Comparison of ENCODE assay signal across 11 cellular contexts in the genomic region with DNA sequence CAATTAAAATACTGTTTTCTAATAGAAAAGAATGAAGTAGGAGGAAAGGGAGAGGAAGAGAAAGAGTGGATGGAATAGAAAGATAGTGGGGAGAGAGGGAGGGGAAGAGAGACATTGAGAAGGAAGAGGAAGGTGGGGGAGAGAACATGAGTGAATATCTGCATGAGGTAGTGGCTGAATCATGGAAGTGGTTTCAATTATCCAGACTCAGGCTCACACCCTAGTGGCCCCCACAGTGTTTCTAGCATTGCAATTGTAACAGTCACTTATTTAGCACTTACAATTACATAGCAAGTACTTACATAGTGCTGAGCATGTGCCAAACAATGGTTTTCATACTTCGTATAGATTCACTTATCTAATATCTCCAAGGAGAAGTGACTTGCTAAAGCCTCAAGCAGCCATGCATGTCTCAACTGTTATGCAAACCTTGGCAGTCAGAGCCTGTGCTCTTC.
DNase-seq lines count a peak whose midpoint lies in the region; ATAC-seq and TF ChIP-seq lines count a peak whose summit lies in the region.
"Had no signal": no experiment of that assay in that cellular context is flagged by ENCODE, and none has a peak within 500 bp of the region (broad histone marks: within the 10 kb centered on the region; RNA-seq: fewer than 3 reads in every experiment).

No MANE protein-coding gene starts in this region.

- in situ Hi-C loops in KBM-7 (cut with MboI; ENCODE audit: low pct_unique_long_range_greater_than_20kb, low sequenced_read_pairs) (no loop called here), astrocyte of the spinal cord (cut with HindIII; ENCODE audit: low sequenced_read_pairs) (no loop called here)

- peaks cover 5% of the 10 kb centered on the region for H3K4me1 Mint-ChIP-seq in CD8-positive, alpha-beta T cell (ENCODE audit: low read depth)

- peaks cover 19% of the 10 kb centered on the region for H3K36me3 ChIP-seq in CD8-positive, alpha-beta T cell (ENCODE audit: insufficient read depth, low read length)
- peaks cover 0 to 48% of the 10 kb centered on the region in 2 donors for H3K36me3 ChIP-seq in left lung
- H3K36me3 ChIP-seq: neural progenitor cell had no signal

- no peaks in the 10 kb centered on the region for H3K27me3 Mint-ChIP-seq in CD8-positive, alpha-beta T cell (ENCODE audit: low read depth)

- H3K27me3 ChIP-seq in CD8-positive, alpha-beta T cell (ENCODE audit: insufficient read depth, low read length) = no peaks in the 10 kb centered on the region
- no peaks in the 10 kb centered on the region for H3K27me3 ChIP-seq in left lung
- H3K27me3 ChIP-seq: neural progenitor cell, thyroid gland had no signal

- H3K4me1 ChIP-seq in CD8-positive, alpha-beta T cell (ENCODE audit: insufficient read depth, low read length) = no peaks in the 10 kb centered on the region
- H3K4me1 ChIP-seq in left lung = peaks cover 3 to 23% of the 10 kb centered on the region in 2 donors
- H3K4me1 ChIP-seq: neural progenitor cell had no signal

- H3K4me3 ChIP-seq in CD8-positive, alpha-beta T cell (ENCODE audit: low read depth, low read length) = no peak overlapping the region
- H3K4me3 ChIP-seq in astrocyte of the spinal cord (ENCODE audit: low read depth, low read length) = no peak overlapping the region
- no peak overlapping the region for H3K4me3 ChIP-seq in left lung
- no peak overlapping the region for H3K4me3 ChIP-seq in coronary artery
- H3K4me3 ChIP-seq: neural progenitor cell, thyroid gland had no signal

- CTCF ChIA-PET in CD8-positive, alpha-beta T cell (lab: Charles Lee) = interaction anchor here (1.3 to 2.1 kb wide), 2 partner anchors 17 to 428 kb away, joined by 3 to 8 read pairs; no protein-coding TSS in a partner anchor

- intact Hi-C loops in CD8-positive, alpha-beta T cell (cut with DNase I, micrococcal nuclease) = loop anchor here in 1 of 2 experiments (5.0 kb wide), 1 partner anchor 33 kb away; no protein-coding TSS in a partner anchor
- intact Hi-C loops in left lung (cut with DNase I) = no loop called here

- peaks cover 70% of the 10 kb centered on the region for H3K36me3 Mint-ChIP-seq in CD8-positive, alpha-beta T cell

- no peaks in the 10 kb centered on the region for H3K9me3 ChIP-seq in CD8-positive, alpha-beta T cell (ENCODE audit: low read length)
- H3K9me3 ChIP-seq in left lung = no peaks in the 10 kb centered on the region
- H3K9me3 ChIP-seq: thyroid gland had no signal

- no peak overlapping the region for H3K27ac ChIP-seq in CD8-positive, alpha-beta T cell (ENCODE audit: low read depth, low read length)
- H3K27ac ChIP-seq in left lung (peak overlapping the region in 1 of 2 donors; percentile 6), coronary artery (no peak overlapping the region)
- H3K27ac ChIP-seq: neural progenitor cell, thyroid gland had no signal

- peak overlapping the region; percentile 42 for H3K27ac Mint-ChIP-seq in CD8-positive, alpha-beta T cell
- H3K27ac Mint-ChIP-seq: neural progenitor cell had no signal

- DNase-seq in CD8-positive, alpha-beta T cell = no peak
- DNase-seq in KBM-7 (peak; percentile 47), astrocyte of the spinal cord (ENCODE audit: low read depth, low spot score) (peak; percentile 23), left lung (no peak), coronary artery (ENCODE audit: low spot score) (no peak), islet precursor cell (no peak), NCI-H2196 treated with DMSO at 0.1 percent for 48 hours (lab: John Stamatoyannopoulos, UW; ENCODE audit: unreplicated experiment) (no peak)
- DNase-seq: stimulated activated CD4-positive, alpha-beta T cell treated with anti-CD3 and anti-CD28 coated beads, Interleukin-4, amount 100 ng/mL, for 24 hours had no signal

- no peak overlapping the region for H3K4me3 Mint-ChIP-seq in CD8-positive, alpha-beta T cell
- H3K4me3 Mint-ChIP-seq: neural progenitor cell had no signal

- ATAC-seq in CD8-positive, alpha-beta T cell = no peak
- ATAC-seq in left lung = peak; percentile 36
- no peak for ATAC-seq in GM19023 (IDR thresholded peaks at IDR 0.05; ENCODE audit: unreplicated experiment)

- H3K9me3 Mint-ChIP-seq in CD8-positive, alpha-beta T cell = peaks cover 2% of the 10 kb centered on the region

- POLR2A ChIA-PET in CD8-positive, alpha-beta T cell (lab: Charles Lee) = no interaction called here

- TF ChIP-seq CTCF in CD8-positive, alpha-beta T cell (IDR thresholded peaks at IDR 0.05) = no peak
- TF ChIP-seq CTCF in astrocyte of the spinal cord (IDR thresholded peaks at IDR 0.05; ENCODE audit: low read depth, low read length) = no peak
- TF ChIP-seq CTCF in left lung (IDR thresholded peaks at IDR 0.05) = no peak
- no peak for TF ChIP-seq CTCF in coronary artery (IDR thresholded peaks at IDR 0.05)

Comparison
In these comparisons a context has a peak if more than half of its experiments do, and no peak if none do; other contexts are left out.
1. DNase-seq: peak in KBM-7 (single experiment) and astrocyte of the spinal cord (single experiment); none in CD8-positive, alpha-beta T cell (0 of 7), left lung (0 of 2), coronary artery (single experiment), islet precursor cell (single experiment) and NCI-H2196 treated with DMSO at 0.1 percent for 48 hours (single experiment).